17 cellular contexts compared by ENCODE assay signal in the genomic region with DNA sequence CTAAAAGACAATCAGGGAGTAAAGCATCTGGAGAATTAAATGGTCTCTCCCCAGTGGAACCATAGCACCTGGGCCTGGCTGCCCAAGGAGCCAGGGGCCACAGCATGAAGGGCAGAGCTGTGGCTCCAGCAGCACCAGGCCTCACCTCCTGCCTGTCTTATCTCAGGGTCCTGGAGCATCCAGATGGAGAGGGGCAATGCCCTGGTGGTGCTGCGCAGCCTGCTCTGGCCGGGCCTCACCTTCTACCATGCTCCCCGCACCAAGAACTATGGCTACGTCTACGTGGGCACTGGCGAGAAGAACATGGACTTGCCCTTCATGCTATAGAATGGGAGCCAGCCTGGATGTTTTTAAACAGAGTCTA. TPM values are rescaled to one million over a fixed set of nuclear protein-coding genes. Genes with fewer than 3 reads are reported as not detected.
A peak's percentile ranks its signal among the peaks of the same experiment; 100 is the strongest.
DNase-seq lines count a peak whose midpoint lies in the region; ATAC-seq, FAIRE-seq and TF ChIP-seq lines count a peak whose summit lies in the region.
"Had no signal": no experiment of that assay in that cellular context is flagged by ENCODE, and none has a peak within 500 bp of the region (broad histone marks: within the 10 kb centered on the region; RNA-seq: fewer than 3 reads in every experiment).

No MANE protein-coding gene starts in this region.

- H3K4me3 ChIP-seq in CD4-positive, alpha-beta memory T cell (ENCODE audit: low read length in 2 of 2) = no peak overlapping the region
- no peak overlapping the region for H3K4me3 ChIP-seq in osteoblast (ENCODE audit: insufficient read depth, low read length)
- H3K4me3 ChIP-seq: BLaER1, neural progenitor cell, Peyer's patch had no signal

- H3K27me3 Mint-ChIP-seq in CD4-positive, alpha-beta memory T cell = no peaks in the 10 kb centered on the region
- H3K27me3 Mint-ChIP-seq in activated naive CD8-positive, alpha-beta T cell = no peaks in the 10 kb centered on the region

- TF ChIP-seq POLR2A in GM12891 (IDR thresholded peaks at IDR 0.05; ENCODE audit: low read depth, low read length) = peak; percentile 34; the same call in 1 of the 2 replicates

- H3K9me3 Mint-ChIP-seq in CD4-positive, alpha-beta memory T cell = no peaks in the 10 kb centered on the region
- no peaks in the 10 kb centered on the region for H3K9me3 Mint-ChIP-seq in activated naive CD8-positive, alpha-beta T cell (ENCODE audit: low read depth)
- H3K9me3 Mint-ChIP-seq: neural progenitor cell had no signal

- POLR2A ChIA-PET in CD4-positive, alpha-beta memory T cell (lab: Charles Lee; ENCODE audit: partially characterized antibody) = no interaction called here

- CTCF ChIA-PET in CD4-positive, alpha-beta memory T cell (lab: Charles Lee; ENCODE audit: partially characterized antibody) = interaction anchor here (0.6 to 6.9 kb wide), 6 partner anchors 7 to 410 kb away, joined by 3 to 79 read pairs (median 6); partner anchors contain the start of genes MRPS18A and VEGFA

- no peak overlapping the region for H2AFZ ChIP-seq in osteoblast (ENCODE audit: low read length)
- H2AFZ ChIP-seq: neural progenitor cell had no signal

- TF ChIP-seq CTCF in osteoblast (IDR thresholded peaks at IDR 0.05; ENCODE audit: extremely low read depth, low read depth, low read length) = no peak

- H3K27ac ChIP-seq in CD4-positive, alpha-beta memory T cell (ENCODE audit: low read depth, low read length) = no peak overlapping the region
- H3K27ac ChIP-seq in osteoblast (ENCODE audit: low read depth, low read length) (no peak overlapping the region), caudate nucleus (ENCODE audit: low read depth, low read length) (no peak overlapping the region)
- H3K27ac ChIP-seq: BLaER1, brain microvascular endothelial cell had no signal

- no peaks in the 10 kb centered on the region for H3K79me2 ChIP-seq in osteoblast (ENCODE audit: insufficient read depth, low read length)

- no peak for ATAC-seq in HG02884 (IDR thresholded peaks at IDR 0.05; ENCODE audit: unreplicated experiment)
- ATAC-seq: activated CD4-positive, CD25-positive, alpha-beta regulatory T cell treated with anti-CD3 and anti-CD28 coated beads, Interleukin-2, amount 50 U/mL, for 24 hours had no signal

- no peak overlapping the region for H3K4me3 Mint-ChIP-seq in CD4-positive, alpha-beta memory T cell
- no peak overlapping the region for H3K4me3 Mint-ChIP-seq in activated naive CD8-positive, alpha-beta T cell
- H3K4me3 Mint-ChIP-seq: neural progenitor cell had no signal

- H3K4me1 ChIP-seq in CD4-positive, alpha-beta memory T cell (ENCODE audit: insufficient read depth, low read length) = peaks cover 26% of the 10 kb centered on the region
- H3K4me1 ChIP-seq in osteoblast (ENCODE audit: insufficient read depth, low read length) = peaks cover 31% of the 10 kb centered on the region

- H4K20me1 ChIP-seq in osteoblast (ENCODE audit: insufficient read depth, low read length) = no peaks in the 10 kb centered on the region

- intact Hi-C loops in CD4-positive, alpha-beta memory T cell (cut with micrococcal nuclease) = no loop called here

- H3K4me1 Mint-ChIP-seq in CD4-positive, alpha-beta memory T cell = peaks cover 11 to 19% (median 15%) of the 10 kb centered on the region in 4 donors
- peaks cover 15% of the 10 kb centered on the region for H3K4me1 Mint-ChIP-seq in activated naive CD8-positive, alpha-beta T cell (ENCODE audit: low read depth)

- H3K4me2 ChIP-seq in osteoblast (ENCODE audit: insufficient read depth, low read length) = no peak overlapping the region
- H3K4me2 ChIP-seq: BLaER1 had no signal

- H3K27ac Mint-ChIP-seq in CD4-positive, alpha-beta memory T cell = peak overlapping the region in 5 of 7 donors; percentile 4 to 77 (median 52)
- peak overlapping the region; percentile 16 for H3K27ac Mint-ChIP-seq in activated naive CD8-positive, alpha-beta T cell
- H3K27ac Mint-ChIP-seq: neural progenitor cell had no signal

- H3K36me3 ChIP-seq in CD4-positive, alpha-beta memory T cell (ENCODE audit: insufficient read depth, low read length) = peaks cover 33% of the 10 kb centered on the region
- H3K36me3 ChIP-seq in osteoblast (ENCODE audit: insufficient read depth, low read length) = peaks cover 37% of the 10 kb centered on the region
- H3K36me3 ChIP-seq: neural progenitor cell had no signal

- peaks cover 14 to 50% of the 10 kb centered on the region in 2 donors for H3K36me3 Mint-ChIP-seq in CD4-positive, alpha-beta memory T cell
- H3K36me3 Mint-ChIP-seq in activated naive CD8-positive, alpha-beta T cell = no peaks in the 10 kb centered on the region

- H3K9me3 ChIP-seq in CD4-positive, alpha-beta memory T cell (ENCODE audit: control insufficient read depth in 1 of 2, low read length in 2 of 2) = no peaks in the 10 kb centered on the region
- H3K9me3 ChIP-seq in osteoblast (ENCODE audit: low read depth, low read length) = no peaks in the 10 kb centered on the region
- H3K9me3 ChIP-seq: BLaER1, Peyer's patch had no signal

- DNase-seq in CD4-positive, alpha-beta memory T cell = no peak
- DNase-seq in GM12891 (ENCODE audit: insufficient read length, low spot score) = no peak
- peak; percentile 69 for DNase-seq in osteoblast (ENCODE audit: insufficient read length, low spot score, missing footprints)
- DNase-seq in caudate nucleus (lab: John Stamatoyannopoulos, UW) = no peak
- DNase-seq in NCI-H748 (lab: John Stamatoyannopoulos, UW; ENCODE audit: unreplicated experiment) = no peak
- DNase-seq: brain microvascular endothelial cell; effector CD4-positive, alpha-beta T cell; NCI-H2029 treated with DMSO at 0.1 percent for 48 hours; NCI-H526 treated with DMSO at 0.1 percent for 48 hours; Peyer's patch; stimulated activated naive CD4-positive, alpha-beta T cell had no signal

- no peaks in the 10 kb centered on the region for H3K27me3 ChIP-seq in CD4-positive, alpha-beta memory T cell (ENCODE audit: insufficient read depth, low read length)
- no peaks in the 10 kb centered on the region for H3K27me3 ChIP-seq in osteoblast (ENCODE audit: insufficient read depth, low read length)
- H3K27me3 ChIP-seq: BLaER1, brain microvascular endothelial cell, neural progenitor cell, Peyer's patch had no signal

- no peak for FAIRE-seq in GM12891 (lab: Jason Lieb, UNC)

TF ChIP-seq in GM12891, 5 proteins besides CTCF, POLR2A, EP300 and RAD21:
- TF ChIP-seq POU2F2 (IDR thresholded peaks at IDR 0.05; ENCODE audit: low read depth, low read length) (0 out of 2 replicates have a peak, but pooled peaks have one; percentile 16), TAF1 (IDR thresholded peaks at IDR 0.05; ENCODE audit: low read depth, low read length) (no peak), POLR2AphosphoS5 (IDR thresholded peaks at IDR 0.05; ENCODE audit: low read depth, low read length) (peak; percentile 49; the same call in 1 of the 2 replicates), SPI1 (IDR thresholded peaks at IDR 0.05; ENCODE audit: low read depth, low read length) (no peak)

RNA-seq across cellular contexts. Expression of gene MRPS18A, which starts 17.0 kb away (rescaled TPM):
- 10 to 100 TPM; 31.3 to 32.4 TPM for total RNA-seq in CD4-positive, alpha-beta memory T cell
- polyA plus RNA-seq in CD4-positive, alpha-beta memory T cell = 10 to 100 TPM; 62.6 to 86.1 TPM
- polyA plus RNA-seq in GM12891 (2012; ENCODE audit: low read depth, missing spikeins) = 59.5 TPM
- total RNA-seq in osteoblast = 27.5 and 30.4 TPM in 2 replicates

RNA-seq across cellular contexts. Expression of gene RSPH9, which starts 25.8 kb away (rescaled TPM):
- total RNA-seq in CD4-positive, alpha-beta memory T cell = not detected
- polyA plus RNA-seq in CD4-positive, alpha-beta memory T cell = 1 to 10 TPM in 1 of 2 donors, under 1 TPM in 1; 0.71 to 1.3 TPM
- polyA plus RNA-seq in GM12891 (2012; ENCODE audit: low read depth, missing spikeins) = 0.35 TPM
- under 0.01 and 0.36 TPM in 2 replicates for total RNA-seq in osteoblast
- total RNA-seq: HT1080 had no signal

RNA-seq across cellular contexts. Expression of gene MAD2L1BP, which starts 35.0 kb away (rescaled TPM):
- total RNA-seq in CD4-positive, alpha-beta memory T cell = 10 to 100 TPM; 31.7 to 33.0 TPM
- 10 to 100 TPM; 23.6 to 25.1 TPM for polyA plus RNA-seq in CD4-positive, alpha-beta memory T cell
- polyA plus RNA-seq in GM12891 (2012; ENCODE audit: low read depth, missing spikeins) = 26.0 TPM
- total RNA-seq in osteoblast = 18.6 and 30.4 TPM in 2 replicates

RNA-seq across cellular contexts. Expression of gene GTPBP2, which starts 41.5 kb away (rescaled TPM):
- 10 to 100 TPM; 82.3 to 85.0 TPM for total RNA-seq in CD4-positive, alpha-beta memory T cell
- 1 to 10 TPM in 1 of 2 donors, under 1 TPM in 1; 0.83 to 3.7 TPM for polyA plus RNA-seq in CD4-positive, alpha-beta memory T cell
- 35.3 TPM for polyA plus RNA-seq in GM12891 (2012; ENCODE audit: low read depth, missing spikeins)
- total RNA-seq in osteoblast = 74.3 and 84.0 TPM in 2 replicates
